1 cellular context compared by ENCODE assay signal in genomic region chr7:22445140-22445722, GRCh38.
TF ChIP-seq lines count a peak whose summit lies in the region.

No MANE protein-coding gene starts in this region.

TF ChIP-seq in H1, 55 proteins besides CTCF, POLR2A, EP300 and RAD21 (continued from another document):
- no peak for TF ChIP-seq HDAC2 (IDR thresholded peaks at IDR 0.05; ENCODE audit: borderline replicate concordance in 1 of 2, low read depth in 2 of 2, low read length in 2 of 2)
